Comparison of ENCODE assay signal across 7 cellular contexts in the genomic region with DNA sequence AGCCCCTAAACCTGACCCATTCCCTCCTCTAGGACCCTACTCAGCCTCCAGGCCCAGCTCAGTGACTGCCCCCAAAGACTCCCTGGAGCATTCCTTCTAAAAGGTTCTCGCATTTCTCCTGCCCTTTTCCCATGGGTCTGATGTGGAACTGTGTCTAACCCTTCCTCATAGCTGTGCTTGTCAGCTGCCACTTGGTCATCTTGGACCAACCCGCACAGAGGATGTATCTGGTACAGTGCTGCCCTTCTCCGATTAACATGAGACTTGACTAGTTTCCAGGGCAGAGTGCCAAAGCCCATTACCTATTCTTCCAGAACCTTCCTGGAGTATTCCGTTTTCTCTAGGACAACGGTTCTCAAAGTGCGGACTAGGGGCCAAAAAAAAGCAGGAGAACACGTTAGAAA. TPM values are rescaled to one million over a fixed set of nuclear protein-coding genes. Genes with fewer than 3 reads are reported as not detected.
DNase-seq lines count a peak whose midpoint lies in the region; ATAC-seq lines count a peak whose summit lies in the region.

No MANE protein-coding gene starts in this region.

- H3K4me3 ChIP-seq in mononuclear cell (ENCODE audit: low read length) (peak overlapping the region; percentile 88), aorta (ENCODE audit: low read length in 2 of 2) (peak overlapping the region; percentile 27 to 66)

- H3K9me3 ChIP-seq in mononuclear cell (ENCODE audit: low read depth, low read length): no peaks in the 10 kb centered on the region
- H3K9me3 ChIP-seq in aorta (ENCODE audit: control insufficient read depth, low read length): no peaks in the 10 kb centered on the region

- no peaks in the 10 kb centered on the region for H3K27me3 ChIP-seq in mononuclear cell (ENCODE audit: insufficient read depth, low read length)
- no peaks in the 10 kb centered on the region for H3K27me3 ChIP-seq in aorta (ENCODE audit: control insufficient read depth in 1 of 2, insufficient read depth in 2 of 2, low read length in 1 of 2)

- peak; percentile 5 for ATAC-seq in GM19035 (IDR thresholded peaks at IDR 0.05; ENCODE audit: unreplicated experiment)
- peak; percentile 72 for ATAC-seq in aorta (ENCODE audit: low FRiP score)

- intact Hi-C loops in aorta (cut with DNase I): loop anchor here (5.0 kb wide), 1 partner anchor 50 kb away; the partner anchor contains the start of gene GFPT1 (in 2 of the 2)

- DNase-seq in NCI-H2029 (lab: John Stamatoyannopoulos, UW) (peak; percentile 9), dermis blood vessel endothelial cell (peak; percentile 71), aorta (peak in 1 of 2 donors; percentile 68), AG08396 (ENCODE audit: low spot score) (no peak)
- no peak for DNase-seq in stimulated activated naive CD4-positive, alpha-beta T cell (lab: John Stamatoyannopoulos, UW)

- H3K27ac ChIP-seq in aorta (ENCODE audit: low read depth in 1 of 2, low read length in 2 of 2): peak overlapping the region; percentile 90 to 96

- H3K36me3 ChIP-seq in aorta (ENCODE audit: control insufficient read depth in 1 of 2, insufficient read depth in 2 of 2, low read length in 1 of 2): no peaks in the 10 kb centered on the region

- 12 to 13% methylated on average over 7 of the region's 7 CpGs for WGBS in aorta, 2 donors

- peaks cover 28% of the 10 kb centered on the region for H3K4me1 ChIP-seq in mononuclear cell (ENCODE audit: insufficient read depth, low read length)
- H3K4me1 ChIP-seq in aorta (ENCODE audit: control insufficient read depth in 1 of 2, insufficient read depth in 2 of 2, low read length in 2 of 2): peaks cover 0 to 4% of the 10 kb centered on the region in 2 donors

RNA-seq across cellular contexts. Expression of gene NFU1, which starts 0.5 kb away (rescaled TPM):
- 42.6 and 44.9 TPM in 2 replicates for total RNA-seq in dermis blood vessel endothelial cell
- total RNA-seq in mononuclear cell: 19.5 TPM
- total RNA-seq in aorta: 10 to 100 TPM; 39.8 to 45.3 TPM
- 100 to 1,000 TPM in 1 of 2 donors, 10 to 100 TPM in 1; 56.5 to 101 TPM for polyA plus RNA-seq in aorta

RNA-seq across cellular contexts. Expression of gene GFPT1, which starts 50.7 kb away (rescaled TPM):
- 30.3 and 32.5 TPM in 2 replicates for total RNA-seq in dermis blood vessel endothelial cell
- 23.9 TPM for total RNA-seq in mononuclear cell
- 10 to 100 TPM; 67.8 to 95.9 TPM for total RNA-seq in aorta
- polyA plus RNA-seq in aorta: 10 to 100 TPM; 14.8 to 15.4 TPM

Comparison
In these comparisons a context has a peak if more than half of its experiments do, and no peak if none do; other contexts are left out.
1. DNase-seq: peak in NCI-H2029 (single experiment) and dermis blood vessel endothelial cell (single experiment); none in stimulated activated naive CD4-positive, alpha-beta T cell (0 of 6) and AG08396 (single experiment).